In the genomic region with DNA sequence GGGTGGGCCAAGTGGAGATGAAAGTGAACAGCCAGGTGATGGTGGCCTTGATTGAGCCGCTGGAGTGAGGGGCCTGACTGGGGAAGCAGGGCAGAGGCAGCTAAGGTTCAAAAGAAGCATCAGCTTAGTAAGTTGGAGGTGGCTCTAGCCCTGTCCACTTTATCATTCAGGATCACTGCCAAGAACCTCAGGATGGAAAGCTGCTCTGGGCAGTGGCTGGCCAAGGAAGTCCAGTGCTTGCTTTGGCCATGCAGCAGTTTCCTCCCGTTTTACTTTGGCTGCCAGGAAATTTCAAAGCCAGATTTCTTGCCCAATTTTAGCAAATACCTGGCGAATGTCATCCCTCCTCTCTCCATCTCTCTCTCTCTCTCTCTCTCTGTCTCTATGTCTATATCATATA, we compare ENCODE assay signal across 21 cellular contexts.
"Had no signal": no experiment of that assay in that cellular context is flagged by ENCODE, and none has a peak within 500 bp of the region (broad histone marks: within the 10 kb centered on the region; RNA-seq: fewer than 3 reads in every experiment).

No MANE protein-coding gene starts in this region.

- H3K27ac Mint-ChIP-seq: activated CD4-positive, alpha-beta T cell treated with anti-CD3 and anti-CD28 coated beads, Interleukin-2, amount 10 ng/mL, durations not matched to agents 24 days and 14 days; activated CD8-positive, alpha-beta T cell treated with anti-CD3 and anti-CD28 coated beads, Interleukin-2, amount 10 ng/mL, durations not matched to agents 7 days and 5 days; activated naive CD4-positive, alpha-beta T cell treated with anti-CD3 and anti-CD28 coated beads, Interleukin-2, amount 50 U/mL, for 72 hours; dendritic cell treated with granulocyte-macrophage colony-stimulating factor and Interleukin-4, amounts not matched to agents 40 ng/mL and 50 ng/mL, for 4 days; T-helper 2 cell treated with Interferon-gamma antibody and Interleukin-4, amounts not matched to agents 5 μg/mL and 100 μg/mL, for 36 hours had no signal

- FAIRE-seq: islet of Langerhans, pancreas had no signal

- H3K4me1 ChIP-seq: breast epithelium, pancreas, SJCRH30 had no signal

- H3K36me3 ChIP-seq: breast epithelium, pancreas, SJCRH30 had no signal

- DNase-seq: activated CD4-positive, alpha-beta T cell treated with anti-CD3 and anti-CD28 coated beads, Interleukin-2, amount 10 ng/mL, durations not matched to agents 24 days and 14 days; activated CD4-positive, CD25-positive, alpha-beta regulatory T cell; activated CD8-positive, alpha-beta memory T cell treated with anti-CD3 and anti-CD28 coated beads, Interleukin-2, amount 50 U/mL, for 4 hours; activated CD8-positive, alpha-beta T cell treated with anti-CD3 and anti-CD28 coated beads, Interleukin-2, amount 10 ng/mL, durations not matched to agents 7 days and 5 days; activated gamma-delta T cell; activated T-cell treated with anti-CD3 and anti-CD28 coated beads, Interleukin-2, amount 50 U/mL, for 48 hours; cerebellar nuclear complex; mesendoderm; pancreas; retina; SJCRH30; stimulated activated CD4-positive, alpha-beta T cell treated with anti-CD3 and anti-CD28 coated beads, Interleukin-15, amount 100 ng/mL, for 24 hours; stimulated activated CD4-positive, alpha-beta T cell treated with anti-CD3 and anti-CD28 coated beads, Interleukin-4, amount 100 ng/mL, for 1 hour; stimulated activated naive CD4-positive, alpha-beta T cell; trophoblast cell had no signal

- H3K27ac ChIP-seq: breast epithelium, pancreas, SJCRH30 had no signal

- H3K4me3 ChIP-seq: breast epithelium, pancreas, SJCRH30 had no signal

- H3K4me3 Mint-ChIP-seq: activated CD4-positive, alpha-beta T cell treated with anti-CD3 and anti-CD28 coated beads, Interleukin-2, amount 10 ng/mL, durations not matched to agents 24 days and 14 days; activated CD8-positive, alpha-beta T cell treated with anti-CD3 and anti-CD28 coated beads, Interleukin-2, amount 10 ng/mL, durations not matched to agents 7 days and 5 days; dendritic cell treated with granulocyte-macrophage colony-stimulating factor and Interleukin-4, amounts not matched to agents 40 ng/mL and 50 ng/mL, for 4 days; neural crest cell; T-helper 2 cell treated with Interferon-gamma antibody and Interleukin-4, amounts not matched to agents 5 μg/mL and 100 μg/mL, for 36 hours had no signal

- H3K27me3 Mint-ChIP-seq: dendritic cell treated with granulocyte-macrophage colony-stimulating factor and Interleukin-4, amounts not matched to agents 40 ng/mL and 50 ng/mL, for 4 days had no signal

- H3K9me3 ChIP-seq: SJCRH30 had no signal

- H3K27me3 ChIP-seq: breast epithelium, pancreas, SJCRH30 had no signal

- H3K4me1 Mint-ChIP-seq: activated CD4-positive, alpha-beta T cell treated with anti-CD3 and anti-CD28 coated beads, Interleukin-2, amount 10 ng/mL, durations not matched to agents 24 days and 14 days; neural crest cell had no signal
